ENCODE assay signal across 9 cellular contexts in the genomic region with DNA sequence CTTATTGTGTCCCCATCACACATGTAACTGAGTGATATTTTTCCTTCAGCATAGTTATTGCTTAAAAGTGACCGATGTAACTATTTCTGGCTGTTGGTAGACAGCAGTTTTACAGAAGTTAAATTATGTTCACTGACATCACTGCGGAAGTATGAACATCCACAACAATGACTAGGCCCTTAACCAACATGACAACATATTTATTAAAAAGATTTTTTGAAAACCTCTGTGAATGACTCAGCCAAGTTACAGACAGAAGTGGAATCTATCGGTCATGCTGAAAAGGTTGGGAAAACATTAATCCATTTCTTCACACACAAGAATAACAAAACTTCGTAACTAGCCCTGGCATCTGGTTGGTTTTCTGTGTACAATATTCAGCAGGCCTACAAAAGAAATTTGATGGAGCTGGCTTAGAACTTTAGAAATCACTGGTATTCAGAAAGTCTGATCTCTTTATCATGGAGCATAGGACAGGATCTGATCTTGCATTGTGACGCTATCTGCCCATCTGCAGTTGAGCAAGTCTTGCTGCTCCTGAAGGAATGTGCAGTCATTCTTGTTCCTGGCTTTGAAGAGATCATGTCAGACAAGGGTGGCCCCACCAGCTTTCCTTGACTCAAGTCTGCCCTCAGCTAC. TPM values are rescaled to one million over a fixed set of nuclear protein-coding genes. Genes with fewer than 3 reads are reported as not detected.
A peak's percentile ranks its signal among the peaks of the same experiment; 100 is the strongest.
DNase-seq lines count a peak whose midpoint lies in the region; ATAC-seq and TF ChIP-seq lines count a peak whose summit lies in the region.
"Had no signal": no experiment of that assay in that cellular context is flagged by ENCODE, and none has a peak within 500 bp of the region (broad histone marks: within the 10 kb centered on the region; RNA-seq: fewer than 3 reads in every experiment).

No MANE protein-coding gene starts in this region.

- DNase-seq in ELR (ENCODE audit: low read depth): peak; percentile 96
- peak; percentile 60 for DNase-seq in SIG-M5 treated with dmso at 0.1 percent for 504 hours (lab: John Stamatoyannopoulos, UW; ENCODE audit: unreplicated experiment)
- peak; percentile 97 for DNase-seq in fibroblast of the aortic adventitia (ENCODE audit: low read depth)
- DNase-seq in gastrocnemius medialis: no peak
- no peak for DNase-seq in Kasumi-1 (lab: John Stamatoyannopoulos, UW)
- DNase-seq in activated CD8-positive, alpha-beta memory T cell treated with anti-CD3 and anti-CD28 coated beads, Interleukin-2, amount 50 U/mL, for 4 hours: no peak
- DNase-seq: activated CD8-positive, alpha-beta memory T cell treated with anti-CD3 and anti-CD28 coated beads, Interleukin-2, amount 50 U/mL, for 48 hours had no signal

- H3K4me1 ChIP-seq in gastrocnemius medialis: peaks cover 16 to 19% of the 10 kb centered on the region in 2 donors

- TF ChIP-seq CTCF in fibroblast of the aortic adventitia (IDR thresholded peaks at IDR 0.05; ENCODE audit: insufficient read depth, low read length) (no peak), gastrocnemius medialis (IDR thresholded peaks at IDR 0.05 in 4 of 5, conservative IDR thresholded peaks at IDR 0.05 in 1 of 5) (no peak)

- in situ Hi-C loops in gastrocnemius medialis (cut with MboI; ENCODE audit: low sequenced_read_pairs in 4 of 4): no loop called here

- H3K27ac ChIP-seq in gastrocnemius medialis: peak overlapping the region; percentile 58 to 74 (median 61)

- H3K9me3 ChIP-seq in gastrocnemius medialis: no peaks in the 10 kb centered on the region

- no peak for TF ChIP-seq POLR2A in gastrocnemius medialis (IDR thresholded peaks at IDR 0.05)

- H3K4me3 ChIP-seq in fibroblast of the aortic adventitia (ENCODE audit: low read depth, low read length): peak overlapping the region; percentile 18
- no peak overlapping the region for H3K4me3 ChIP-seq in gastrocnemius medialis

- ATAC-seq in gastrocnemius medialis (peak; percentile 18 to 22), GM18870 (IDR thresholded peaks at IDR 0.05; ENCODE audit: unreplicated experiment) (no peak), GM18858 (IDR thresholded peaks at IDR 0.05; ENCODE audit: unreplicated experiment) (no peak)

- intact Hi-C loops in gastrocnemius medialis (cut with DNase I; ENCODE audit: low total_unique reads): no loop called here

- H3K27me3 ChIP-seq in gastrocnemius medialis: no peaks in the 10 kb centered on the region

- H3K36me3 ChIP-seq in gastrocnemius medialis: no peaks in the 10 kb centered on the region

RNA-seq across cellular contexts. Expression of a gene that starts 6.5 kb away (rescaled TPM):
- total RNA-seq in fibroblast of the aortic adventitia (ENCODE audit: low replicate concordance) (49.1 and 50.9 TPM in 2 replicates), gastrocnemius medialis (1 to 10 TPM; 3.9 to 6.7 (median 4.2) TPM)

Comparison
In these comparisons a context has a peak if more than half of its experiments do, and no peak if none do; other contexts are left out.
1. DNase-seq: peak in ELR (single experiment), SIG-M5 treated with dmso at 0.1 percent for 504 hours (single experiment) and fibroblast of the aortic adventitia (single experiment); none in gastrocnemius medialis (0 of 2), Kasumi-1 (0 of 2) and activated CD8-positive, alpha-beta memory T cell treated with anti-CD3 and anti-CD28 coated beads, Interleukin-2, amount 50 U/mL, for 4 hours (single experiment).
2. ATAC-seq: peak in gastrocnemius medialis (2 of 2); none in GM18870 (single experiment) and GM18858 (single experiment).